In the genomic region with DNA sequence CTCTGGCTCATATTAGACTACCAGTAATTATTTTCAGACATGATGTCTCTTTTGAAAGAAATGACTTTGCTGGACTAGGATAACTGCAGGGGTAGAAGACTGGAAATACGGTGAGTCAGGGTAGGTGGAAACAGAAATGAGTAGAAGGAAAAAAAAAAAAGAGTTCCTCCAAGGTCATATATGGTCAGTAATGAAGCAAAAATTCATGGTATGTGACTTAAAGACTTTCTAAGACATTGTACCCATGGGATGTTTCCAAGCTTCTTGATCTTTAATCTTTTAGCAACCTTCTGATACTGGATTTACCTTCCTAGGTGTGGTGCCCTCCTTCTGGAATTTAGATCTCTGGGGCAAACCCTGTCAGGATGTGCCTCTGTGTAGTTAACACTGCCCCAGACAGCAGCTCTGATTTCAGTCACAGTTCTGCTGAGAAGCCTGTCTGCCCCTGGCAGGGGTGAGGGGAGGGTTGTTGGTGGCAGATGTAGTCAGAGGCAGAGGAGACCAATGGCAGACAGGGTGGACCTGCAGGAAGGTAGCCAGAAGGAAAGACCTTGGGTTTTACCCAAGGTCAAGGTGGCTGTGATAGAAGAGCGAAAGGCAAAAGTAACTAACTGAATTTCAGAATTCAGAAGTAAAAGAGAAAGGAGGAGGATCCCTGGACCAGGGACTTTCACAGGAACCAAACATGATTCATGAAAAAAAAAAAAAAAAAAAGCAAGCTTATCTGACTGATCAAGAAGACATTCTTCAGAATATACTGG, we compare ENCODE assay signal across 13 cellular contexts. TPM values are rescaled to one million over a fixed set of nuclear protein-coding genes. Genes with fewer than 3 reads are reported as not detected.
DNase-seq lines count a peak whose midpoint lies in the region; ATAC-seq and TF ChIP-seq lines count a peak whose summit lies in the region.
"Had no signal": no experiment of that assay in that cellular context is flagged by ENCODE, and none has a peak within 500 bp of the region (broad histone marks: within the 10 kb centered on the region; RNA-seq: fewer than 3 reads in every experiment).

No MANE protein-coding gene starts in this region.

- peak overlapping the region; percentile 61 for H4K91ac ChIP-seq in trophoblast cell (ENCODE audit: low read depth, low read length)

- CTCF ChIA-PET in activated CD8-positive, alpha-beta T cell treated with anti-CD3 and anti-CD28 coated beads for 36 hours (lab: Charles Lee) = no interaction called here

- H3K9me3 ChIP-seq in trophoblast cell (ENCODE audit: insufficient read depth, low read depth, low read length) = no peaks in the 10 kb centered on the region

- H2BK12ac ChIP-seq in trophoblast cell (ENCODE audit: low read length) = no peak overlapping the region

- H3K27ac Mint-ChIP-seq in GM23338 = peak overlapping the region; percentile 80; the same call in 1 of the 2 replicates
- no peak overlapping the region for H3K27ac Mint-ChIP-seq in activated CD8-positive, alpha-beta T cell treated with anti-CD3 and anti-CD28 coated beads for 36 hours

- H3K27me3 Mint-ChIP-seq in GM23338 (ENCODE audit: insufficient read depth, low read depth, poor library complexity) = no peaks in the 10 kb centered on the region
- peaks cover 25% of the 10 kb centered on the region for H3K27me3 Mint-ChIP-seq in activated CD8-positive, alpha-beta T cell treated with anti-CD3 and anti-CD28 coated beads for 36 hours

- no peaks in the 10 kb centered on the region for H3K9me2 ChIP-seq in GM23338 (ENCODE audit: insufficient read depth)

- H3K18ac ChIP-seq in trophoblast cell (ENCODE audit: low read length) = no peak overlapping the region

- H3K23ac ChIP-seq in trophoblast cell (ENCODE audit: low read length) = no peak overlapping the region

- H2AFZ ChIP-seq in GM23338 (no peak overlapping the region), trophoblast cell (ENCODE audit: insufficient read depth, low read length, poor library complexity) (no peak overlapping the region)

- H3K4ac ChIP-seq in trophoblast cell (ENCODE audit: low read depth, low read length) = no peak overlapping the region

- H3K36me3 ChIP-seq in GM23338 (ENCODE audit: insufficient read depth) = no peaks in the 10 kb centered on the region
- H3K36me3 ChIP-seq in trophoblast cell (ENCODE audit: control insufficient read depth in 1 of 2, insufficient read depth in 2 of 2, low read length in 2 of 2) = no peaks in the 10 kb centered on the region

- no peaks in the 10 kb centered on the region for H3K79me2 ChIP-seq in GM23338 (replicated peaks; ENCODE audit: insufficient read depth)
- no peaks in the 10 kb centered on the region for H3K79me2 ChIP-seq in trophoblast cell (ENCODE audit: control insufficient read depth, insufficient read depth, low read length, poor library complexity)

- H3K4me3 ChIP-seq in GM23338 = no peak overlapping the region
- no peak overlapping the region for H3K4me3 ChIP-seq in trophoblast cell (ENCODE audit: low read depth, low read length)

- no peaks in the 10 kb centered on the region for H3F3A ChIP-seq in GM23338 (replicated peaks; ENCODE audit: low read depth)

- POLR2A ChIA-PET in activated CD8-positive, alpha-beta T cell treated with anti-CD3 and anti-CD28 coated beads for 36 hours (lab: Charles Lee) = no interaction called here

- H3K4me1 ChIP-seq in GM23338 (ENCODE audit: insufficient read depth) (peaks cover 19% of the 10 kb centered on the region), trophoblast cell (ENCODE audit: control insufficient read depth in 1 of 2, insufficient read depth in 2 of 2, low read length in 2 of 2) (peaks cover 3% of the 10 kb centered on the region in 2 experiments)

- DNase-seq in GM23338 (ENCODE audit: low spot score) = no peak
- peak; percentile 46 for DNase-seq in RKO (ENCODE audit: low spot score)
- no peak for DNase-seq in epithelial cell of prostate (ENCODE audit: low read depth, low spot score)
- DNase-seq in trophoblast cell = peak; percentile 9 to 72
- no peak for DNase-seq in posterior vena cava (ENCODE audit: low spot score)
- no peak for DNase-seq in activated CD8-positive, alpha-beta T cell treated with anti-CD3 and anti-CD28 coated beads for 36 hours
- DNase-seq in COR-L47 (lab: John Stamatoyannopoulos, UW) = no peak
- no peak for DNase-seq in NCI-H187 treated with DMSO at 0.1 percent for 48 hours (lab: John Stamatoyannopoulos, UW)
- DNase-seq: activated CD4-positive, alpha-beta T cell treated with anti-CD3 and anti-CD28 coated beads, Interleukin-2, amount 50 U/mL, for 48 hours; activated naive CD4-positive, alpha-beta T cell treated with anti-CD3 and anti-CD28 coated beads, Interleukin-2, amount 50 U/mL, for 16 hours; effector memory CD4-positive, alpha-beta T cell; naive B cell; NCI-H1105 had no signal

- H4K12ac ChIP-seq in trophoblast cell (ENCODE audit: low read depth, low read length) = no peak overlapping the region

- H2BK5ac ChIP-seq in trophoblast cell (ENCODE audit: low read depth, low read length, poor library complexity) = peak overlapping the region; percentile 87

- H3K9ac ChIP-seq in trophoblast cell (ENCODE audit: low read length) = no peak overlapping the region

- H3K4me1 Mint-ChIP-seq in GM23338 = peaks cover 24% of the 10 kb centered on the region
- peaks cover 7% of the 10 kb centered on the region for H3K4me1 Mint-ChIP-seq in activated CD8-positive, alpha-beta T cell treated with anti-CD3 and anti-CD28 coated beads for 36 hours (ENCODE audit: low read depth)

- H3K36me3 Mint-ChIP-seq in GM23338 (ENCODE audit: low read depth) = no peaks in the 10 kb centered on the region
- no peaks in the 10 kb centered on the region for H3K36me3 Mint-ChIP-seq in activated CD8-positive, alpha-beta T cell treated with anti-CD3 and anti-CD28 coated beads for 36 hours (ENCODE audit: low read depth)
- H3K36me3 Mint-ChIP-seq: naive B cell had no signal

- TF ChIP-seq CTCF in GM23338 (conservative IDR thresholded peaks at IDR 0.05; ENCODE audit: low read depth in 2 of 2) = no peak
- no peak for TF ChIP-seq CTCF in activated CD8-positive, alpha-beta T cell treated with anti-CD3 and anti-CD28 coated beads for 36 hours (IDR thresholded peaks at IDR 0.05)

- H2AK5ac ChIP-seq in trophoblast cell (ENCODE audit: low read length) = peak overlapping the region; percentile 97

- H3K4me3 Mint-ChIP-seq in GM23338 = no peak overlapping the region
- H3K4me3 Mint-ChIP-seq in activated CD8-positive, alpha-beta T cell treated with anti-CD3 and anti-CD28 coated beads for 36 hours = no peak overlapping the region
- H3K4me3 Mint-ChIP-seq: naive B cell had no signal

- no peak for ATAC-seq in GM23338
- ATAC-seq in activated CD8-positive, alpha-beta T cell treated with anti-CD3 and anti-CD28 coated beads for 36 hours = no peak

- no peak overlapping the region for H3K4me2 ChIP-seq in GM23338
- no peak overlapping the region for H3K4me2 ChIP-seq in trophoblast cell (ENCODE audit: low read length)

- peak overlapping the region; percentile 7 for H3K14ac ChIP-seq in trophoblast cell (ENCODE audit: low read length)

- WGBS in trophoblast cell (ENCODE audit: extremely low coverage, insufficient coverage, insufficient read length) = no CpG with 5 or more reads among the region's 2 CpGs

- H3K27me3 ChIP-seq in GM23338 (ENCODE audit: insufficient read depth) = no peaks in the 10 kb centered on the region
- H3K27me3 ChIP-seq in trophoblast cell (ENCODE audit: insufficient read depth, low read length) = no peaks in the 10 kb centered on the region

- H4K8ac ChIP-seq in trophoblast cell (ENCODE audit: low read depth, low read length) = no peak overlapping the region

- no peaks in the 10 kb centered on the region for H3K79me1 ChIP-seq in trophoblast cell (ENCODE audit: low read length)

- H3K27ac ChIP-seq in GM23338 (ENCODE audit: low read depth) = peak overlapping the region; percentile 36; the same call in 1 of the 2 replicates
- H3K27ac ChIP-seq in epithelial cell of prostate = peak overlapping the region; percentile 75
- peak overlapping the region; percentile 72 for H3K27ac ChIP-seq in trophoblast cell (ENCODE audit: low read depth, low read length)

- H3K9me3 Mint-ChIP-seq in GM23338 = no peaks in the 10 kb centered on the region
- no peaks in the 10 kb centered on the region for H3K9me3 Mint-ChIP-seq in activated CD8-positive, alpha-beta T cell treated with anti-CD3 and anti-CD28 coated beads for 36 hours
- H3K9me3 Mint-ChIP-seq: naive B cell had no signal

- no peaks in the 10 kb centered on the region for H4K20me1 ChIP-seq in GM23338 (replicated peaks; ENCODE audit: insufficient read depth)

- intact Hi-C loops in posterior vena cava (cut with DNase I) = no loop called here
- intact Hi-C loops in activated CD8-positive, alpha-beta T cell treated with anti-CD3 and anti-CD28 coated beads for 36 hours (cut with micrococcal nuclease) = loop anchor here (2.0 kb wide), 1 partner anchor 22 kb away; no protein-coding TSS in a partner anchor

- peak overlapping the region; percentile 91 for H2BK120ac ChIP-seq in trophoblast cell (ENCODE audit: insufficient read depth, low read length, poor library complexity)

TF ChIP-seq in GM23338, 12 proteins besides CTCF, POLR2A, EP300 and RAD21 (continues in another document):
- TF ChIP-seq EZH2 (IDR thresholded peaks at IDR 0.05; ENCODE audit: low read depth, unreplicated experiment) (no peak), POLR2AphosphoS5 (IDR thresholded peaks at IDR 0.05; ENCODE audit: low read depth) (no peak)
- TF ChIP-seq, protein P1, sequence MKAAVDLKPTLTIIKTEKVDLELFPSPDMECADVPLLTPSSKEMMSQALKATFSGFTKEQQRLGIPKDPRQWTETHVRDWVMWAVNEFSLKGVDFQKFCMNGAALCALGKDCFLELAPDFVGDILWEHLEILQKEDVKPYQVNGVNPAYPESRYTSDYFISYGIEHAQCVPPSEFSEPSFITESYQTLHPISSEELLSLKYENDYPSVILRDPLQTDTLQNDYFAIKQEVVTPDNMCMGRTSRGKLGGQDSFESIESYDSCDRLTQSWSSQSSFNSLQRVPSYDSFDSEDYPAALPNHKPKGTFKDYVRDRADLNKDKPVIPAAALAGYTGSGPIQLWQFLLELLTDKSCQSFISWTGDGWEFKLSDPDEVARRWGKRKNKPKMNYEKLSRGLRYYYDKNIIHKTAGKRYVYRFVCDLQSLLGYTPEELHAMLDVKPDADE (IDR thresholded peaks at IDR 0.05) = no peak

RNA-seq across cellular contexts. Expression of gene BCL10, which starts 44.1 kb away (rescaled TPM):
- total RNA-seq in GM23338 (2014; rRNA removed; shearing (Covaris generic)) = 23.1 and 27.8 TPM in 2 replicates
- 28.8 and 33.7 TPM in 2 replicates for polyA plus RNA-seq in GM23338 (2016; fragmentation: Nextera tagmentation; extraction: Ambion mirVana)
- 13.1 and 13.6 TPM in 2 replicates for polyA plus RNA-seq in trophoblast cell (2013)
- total RNA-seq in posterior vena cava = 10 to 100 TPM; 17.0 to 22.1 TPM
- total RNA-seq in activated CD8-positive, alpha-beta T cell treated with anti-CD3 and anti-CD28 coated beads for 36 hours = 10 to 100 TPM; 30.6 to 32.3 TPM

Comparison
In these comparisons a context has a peak if more than half of its experiments do, and no peak if none do; other contexts are left out.
1. DNase-seq: peak in RKO (single experiment) and trophoblast cell (2 of 2); none in GM23338 (single experiment), epithelial cell of prostate (single experiment), posterior vena cava (single experiment), activated CD8-positive, alpha-beta T cell treated with anti-CD3 and anti-CD28 coated beads for 36 hours (single experiment), COR-L47 (single experiment) and NCI-H187 treated with DMSO at 0.1 percent for 48 hours (single experiment).
2. Peak in every context shown above with its lines, with median percentiles within 50 percentile points of each other: H3K27ac ChIP-seq.